ENCODE assay signal across 13 cellular contexts in the genomic region with DNA sequence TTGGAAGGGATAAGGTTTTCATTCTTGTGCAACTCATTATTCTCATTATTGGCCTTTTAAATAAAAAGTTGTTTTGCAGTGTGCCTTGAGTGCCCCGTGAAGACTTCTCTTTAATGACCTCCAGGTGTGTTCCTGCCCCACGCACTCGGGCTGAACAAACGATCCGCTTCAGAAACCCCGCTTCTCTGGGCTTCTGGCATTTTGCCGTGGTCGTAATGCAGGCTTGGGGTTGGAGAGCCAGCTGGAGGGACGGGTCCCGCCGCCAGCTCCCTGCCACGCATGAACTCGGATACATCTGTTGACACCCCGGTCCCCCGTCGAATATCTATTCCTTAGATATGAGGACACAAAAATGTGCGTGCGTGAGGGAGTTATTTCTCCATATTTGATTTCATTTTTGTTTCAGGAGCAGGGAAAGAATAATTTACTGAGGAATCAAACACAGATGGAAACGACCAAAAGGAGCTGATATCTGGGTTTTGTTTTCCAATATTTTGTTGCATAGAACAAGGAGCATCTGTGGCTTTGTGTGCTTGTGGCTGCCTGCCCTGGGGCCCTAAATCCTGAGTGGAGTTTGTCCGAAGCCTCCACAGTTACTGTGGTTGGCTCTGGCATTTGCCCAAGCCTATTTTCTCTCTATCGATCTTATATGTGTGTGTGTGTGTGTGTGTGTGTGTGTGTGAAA. TPM values are rescaled to one million over a fixed set of nuclear protein-coding genes. Genes with fewer than 3 reads are reported as not detected.
DNase-seq lines count a peak whose midpoint lies in the region; ATAC-seq, FAIRE-seq and TF ChIP-seq lines count a peak whose summit lies in the region.
"Had no signal": no experiment of that assay in that cellular context is flagged by ENCODE, and none has a peak within 500 bp of the region (broad histone marks: within the 10 kb centered on the region; RNA-seq: fewer than 3 reads in every experiment).

No MANE protein-coding gene starts in this region.

- no peaks in the 10 kb centered on the region for H3K27me3 Mint-ChIP-seq in nephron (ENCODE audit: low read depth)

- no peaks in the 10 kb centered on the region for H3K27me3 ChIP-seq in GM12878 (replicated peaks in 1 of 2; ENCODE audit: control insufficient read depth in 2 of 2, insufficient read depth in 2 of 2, low read length in 1 of 2)

- RAD21 ChIA-PET in GM12878 (lab: Charles Lee; ENCODE audit: unreplicated experiment) = no interaction called here

- no TSS peak for BruUV-seq in GM12878 (replicated peaks; lab: Mats Ljungman, UMichigan)

- SMC1A ChIA-PET in GM12878 (lab: Charles Lee; ENCODE audit: uncharacterized antibody, unreplicated experiment) = interaction anchor here (0.9 to 1.5 kb wide), 3 partner anchors 10 to 95 kb away, joined by 3 read pairs; no protein-coding TSS in a partner anchor

- no peaks in the 10 kb centered on the region for H4K20me1 ChIP-seq in GM12878 (ENCODE audit: control insufficient read depth, insufficient read depth)

- peaks cover 63% of the 10 kb centered on the region for H3K4me1 Mint-ChIP-seq in nephron

- WGBS in GM12878 (ENCODE audit: insufficient coverage, insufficient replicate concordance, low lambda C conversion rate, missing lambda C conversion rate) = 57% methylated on average over 21 of the region's 21 CpGs

- in situ Hi-C loops in GM12878 (cut with MboI) = no loop called here
- in situ Hi-C loops in KBM-7 (cut with MboI; ENCODE audit: low pct_unique_long_range_greater_than_20kb, low sequenced_read_pairs) = no loop called here

- intact Hi-C loops in GM12878 (cut with micrococcal nuclease; ENCODE audit: unreplicated experiment) = no loop called here

- peak overlapping the region; percentile 92 to 98 (median 96) for H3K27ac Mint-ChIP-seq in nephron

- H3K9ac ChIP-seq in GM12878 (ENCODE audit: control insufficient read depth, insufficient read depth, low read length) = no peak overlapping the region

- no peak for TF ChIP-seq RAD21 in GM12878 (IDR thresholded peaks at IDR 0.05; ENCODE audit: insufficient read depth, low read depth, low read length)

- H3K36me3 ChIP-seq in GM12878 (ENCODE audit: control insufficient read depth in 2 of 2, insufficient read depth in 2 of 2, low read length in 1 of 2) = no peaks in the 10 kb centered on the region

- TF ChIP-seq EP300 in GM12878 (IDR thresholded peaks at IDR 0.05; ENCODE audit: borderline replicate concordance in 1 of 2, control insufficient read depth in 1 of 2, low read depth in 2 of 2, low read length in 2 of 2) = no peak

- CTCF ChIA-PET in GM12878 (lab: Yijun Ruan, JAX) = interaction anchor here (0.6 to 0.9 kb wide), 2 partner anchors 33 to 146 kb away, joined by 3 read pairs; no protein-coding TSS in a partner anchor

- no peak for TF ChIP-seq POLR2A in GM12878 (IDR thresholded peaks at IDR 0.05; ENCODE audit: low read depth, low read length)

- no peak overlapping the region for H3K4me2 ChIP-seq in GM12878 (ENCODE audit: control insufficient read depth, insufficient read depth)

- DNase-seq in AG08395 (ENCODE audit: low spot score) = peak; percentile 29
- peak; percentile 92 for DNase-seq in NCI-H1092 (lab: John Stamatoyannopoulos, UW)
- no peak for DNase-seq in GM12878 (ENCODE audit: low read depth, low spot score)
- no peak for DNase-seq in KBM-7
- DNase-seq: activated T-cell treated with anti-CD3 and anti-CD28 coated beads, Interleukin-2, amount 50 U/mL, for 48 hours; foreskin melanocyte had no signal

- POLR2A ChIA-PET in GM12878 (lab: Charles Lee) = interaction anchor here (1.6 kb wide), 1 partner anchor 144 kb away, joined by 4 read pairs; no protein-coding TSS in a partner anchor

- H3K9me3 Mint-ChIP-seq in nephron = no peaks in the 10 kb centered on the region

- ATAC-seq in GM12878 (no peak), HG03354 (IDR thresholded peaks at IDR 0.05; ENCODE audit: poor library complexity, severe bottlenecking, unreplicated experiment) (no peak), HG02884 (IDR thresholded peaks at IDR 0.05; ENCODE audit: unreplicated experiment) (no peak), GM21515 (IDR thresholded peaks at IDR 0.05; ENCODE audit: unreplicated experiment) (no peak)

- H3K4me3 Mint-ChIP-seq in nephron = peak overlapping the region; percentile 46 to 71 (median 68)

- no peak overlapping the region for H3K4me3 ChIP-seq in GM12878

- H3K9me3 ChIP-seq in GM12878 (replicated peaks; ENCODE audit: control insufficient read depth, insufficient read depth, low read length) = no peaks in the 10 kb centered on the region

- TF ChIP-seq CTCF in GM12878 (IDR thresholded peaks at IDR 0.05 in 2 of 3, conservative IDR thresholded peaks at IDR 0.05 in 1 of 3; ENCODE audit: control insufficient read depth in 2 of 3, extremely low read depth in 1 of 3, insufficient read depth in 1 of 3, low read depth in 3 of 3, low read length in 3 of 3) = no peak
- TF ChIP-seq CTCF in nephron (IDR thresholded peaks at IDR 0.05; ENCODE audit: unreplicated experiment in 3 of 3) = no peak

- H2AFZ ChIP-seq in GM12878 (ENCODE audit: control insufficient read depth, low read depth, low read length) = no peak overlapping the region

- H3K36me3 Mint-ChIP-seq in nephron (ENCODE audit: low read depth) = no peaks in the 10 kb centered on the region

- H3K79me2 ChIP-seq in GM12878 (ENCODE audit: control insufficient read depth, insufficient read depth, low read length) = no peaks in the 10 kb centered on the region

- no peak overlapping the region for H3K27ac ChIP-seq in GM12878 (ENCODE audit: control insufficient read depth, insufficient read depth)
- H3K27ac ChIP-seq: VCaP had no signal

- peak; percentile 93 for FAIRE-seq in GM12878 (lab: Jason Lieb, UNC)
- FAIRE-seq: bronchial epithelial cell, RCC 7860 had no signal

- H3K4me1 ChIP-seq in GM12878 (ENCODE audit: control insufficient read depth, insufficient read depth, low read length) = no peaks in the 10 kb centered on the region; the same call in 1 of the 2 replicates

TF ChIP-seq in GM12878, 131 proteins besides CTCF, POLR2A, EP300 and RAD21 (continues in another document):
- TF ChIP-seq SIN3A (IDR thresholded peaks at IDR 0.05; ENCODE audit: low read depth, low read length) (no peak), ZNF274 (IDR thresholded peaks at IDR 0.05; ENCODE audit: insufficient read depth, insufficient read length) (no peak), WRNIP1 (IDR thresholded peaks at IDR 0.05; ENCODE audit: borderline replicate concordance, low read depth, low read length) (no peak), ZBED1 (IDR thresholded peaks at IDR 0.05; ENCODE audit: borderline replicate concordance) (no peak)

RNA-seq across cellular contexts. Expression of a gene that starts 17.0 kb away (rescaled TPM):
- 56.1 and 58.5 TPM in 2 replicates for total RNA-seq in GM12878 (2013; cell fraction: nucleolus; rRNA removed)
- total RNA-seq in GM12878 (2014; rRNA removed) = 10.2 and 10.8 TPM in 2 replicates
- total RNA-seq in GM12878 (2014; rRNA removed; fragmentation: Illumina TruSeq; extraction: Trizol) = 5.0 and 5.2 TPM in 2 replicates
- 67.2 and 71.4 TPM in 2 replicates for total RNA-seq in GM12878 (2021)
- 5.5 TPM for polyA plus RNA-seq in GM12878 (2011; ENCODE audit: low read depth)
- polyA plus RNA-seq in GM12878 (2011; rRNA removed) = 3.9 and 9.9 TPM in 2 replicates
- polyA plus RNA-seq in GM12878 (2011; cell fraction: cytosol; rRNA removed) = 14.4 and 19.9 TPM in 2 replicates
- 66.5 and 82.0 TPM in 2 replicates for polyA plus RNA-seq in GM12878 (2011; cell fraction: nucleus; rRNA removed)
- 23.5 and 23.7 TPM in 2 replicates for polyA plus RNA-seq in GM12878 (2012)
- polyA plus RNA-seq in GM12878 (2014; fragmentation: Illumina TruSeq; extraction: Trizol) = 3.0 and 10.1 TPM in 2 replicates
- under 1 TPM; 0.79 to 0.95 TPM for polyA plus RNA-seq in GM12878 (2014; fragmentation: Nextera tagmentation; extraction: Ambion mirVana)
- 33.1 and 44.3 TPM in 2 replicates for polyA plus RNA-seq in GM12878 (2014; rRNA removed)
- 10 to 100 TPM; 11.2 to 25.1 TPM for polyA plus RNA-seq in GM12878 (2016; fragmentation: Nextera tagmentation; extraction: Ambion mirVana)
- 11.3 and 25.5 TPM in 2 replicates for polyA minus RNA-seq in GM12878 (2011; rRNA and poly(A)+ RNA removed)
- polyA minus RNA-seq in GM12878 (2011; cell fraction: cytosol; rRNA and poly(A)+ RNA removed) = 24.1 and 26.2 TPM in 2 replicates
- 14.9 and 31.8 TPM in 2 replicates for polyA minus RNA-seq in GM12878 (2011; cell fraction: nucleus; rRNA and poly(A)+ RNA removed)

RNA-seq across cellular contexts. Expression of a gene that starts 56.0 kb away (rescaled TPM):
- total RNA-seq in GM12878 (2013; cell fraction: nucleolus; rRNA removed) = 15.3 and 19.5 TPM in 2 replicates
- total RNA-seq in GM12878 (2014; rRNA removed) (3.7 and 4.3 TPM in 2 replicates), GM12878 (2014; rRNA removed; fragmentation: Illumina TruSeq; extraction: Trizol) (2.3 and 2.5 TPM in 2 replicates), GM12878 (2021) (7.9 and 8.1 TPM in 2 replicates)
- polyA plus RNA-seq in GM12878 (2011; ENCODE audit: low read depth) = 0.75 TPM
- polyA plus RNA-seq in GM12878 (2011; rRNA removed) (2.8 and 3.7 TPM in 2 replicates), GM12878 (2014; fragmentation: Illumina TruSeq; extraction: Trizol) (3.0 and 3.1 TPM in 2 replicates), GM12878 (2014; fragmentation: Nextera tagmentation; extraction: Ambion mirVana) (under 1 TPM; 0.37 to 0.45 TPM), GM12878 (2014; rRNA removed) (5.6 and 6.1 TPM in 2 replicates), GM12878 (2016; fragmentation: Nextera tagmentation; extraction: Ambion mirVana) (1 to 10 TPM; 5.8 to 5.9 TPM)
- 2.9 and 3.7 TPM in 2 replicates for polyA plus RNA-seq in GM12878 (2011; cell fraction: cytosol; rRNA removed)
- polyA plus RNA-seq in GM12878 (2011; cell fraction: nucleus; rRNA removed) = 13.7 and 15.4 TPM in 2 replicates
- 2.0 and 2.6 TPM in 2 replicates for polyA plus RNA-seq in GM12878 (2012)
- 2.5 and 4.9 TPM in 2 replicates for polyA minus RNA-seq in GM12878 (2011; rRNA and poly(A)+ RNA removed)
- 1.1 and 3.7 TPM in 2 replicates for polyA minus RNA-seq in GM12878 (2011; cell fraction: cytosol; rRNA and poly(A)+ RNA removed)
- polyA minus RNA-seq in GM12878 (2011; cell fraction: nucleus; rRNA and poly(A)+ RNA removed) = 3.4 and 6.5 TPM in 2 replicates

RNA-seq across cellular contexts. Expression of a gene that starts 59.5 kb away (rescaled TPM):
- 26.3 and 30.6 TPM in 2 replicates for total RNA-seq in GM12878 (2013; cell fraction: nucleolus; rRNA removed)
- total RNA-seq in GM12878 (2014; rRNA removed) (27.2 and 35.2 TPM in 2 replicates), GM12878 (2014; rRNA removed; fragmentation: Illumina TruSeq; extraction: Trizol) (4.1 and 5.2 TPM in 2 replicates), GM12878 (2021) (31.0 and 32.8 TPM in 2 replicates)
- 4.9 TPM for polyA plus RNA-seq in GM12878 (2011; ENCODE audit: low read depth)
- polyA plus RNA-seq in GM12878 (2011; rRNA removed) (2.9 and 8.1 TPM in 2 replicates), GM12878 (2014; fragmentation: Illumina TruSeq; extraction: Trizol) (0.76 and 3.3 TPM in 2 replicates), GM12878 (2014; fragmentation: Nextera tagmentation; extraction: Ambion mirVana) (under 1 TPM; 0.13 to 0.68 TPM), GM12878 (2014; rRNA removed) (23.8 and 32.6 TPM in 2 replicates), GM12878 (2016; fragmentation: Nextera tagmentation; extraction: Ambion mirVana) (10 to 100 TPM; 43.6 to 53.3 TPM)
- 13.5 and 22.0 TPM in 2 replicates for polyA plus RNA-seq in GM12878 (2011; cell fraction: cytosol; rRNA removed)
- polyA plus RNA-seq in GM12878 (2011; cell fraction: nucleus; rRNA removed) = 101 and 131 TPM in 2 replicates
- 16.8 and 17.2 TPM in 2 replicates for polyA plus RNA-seq in GM12878 (2012)
- 3.9 and 12.8 TPM in 2 replicates for polyA minus RNA-seq in GM12878 (2011; rRNA and poly(A)+ RNA removed)
- polyA minus RNA-seq in GM12878 (2011; cell fraction: cytosol; rRNA and poly(A)+ RNA removed) = 9.5 and 9.9 TPM in 2 replicates
- 10.8 and 17.3 TPM in 2 replicates for polyA minus RNA-seq in GM12878 (2011; cell fraction: nucleus; rRNA and poly(A)+ RNA removed)

Comparison
In these comparisons a context has a peak if more than half of its experiments do, and no peak if none do; other contexts are left out.
1. DNase-seq: peak in AG08395 (single experiment) and NCI-H1092 (single experiment); none in GM12878 (single experiment) and KBM-7 (single experiment).